8 cellular contexts compared by ENCODE assay signal in genomic region chr17:16287563-16288027, GRCh38.
DNase-seq lines count a peak whose midpoint lies in the region; ATAC-seq and TF ChIP-seq lines count a peak whose summit lies in the region.

No MANE protein-coding gene starts in this region.

- peak overlapping the region; percentile 81 for H3K27ac ChIP-seq in naive thymus-derived CD4-positive, alpha-beta T cell (ENCODE audit: low read depth, low read length)

- H3K27me3 Mint-ChIP-seq in naive thymus-derived CD4-positive, alpha-beta T cell, result no peaks in the 10 kb centered on the region

- intact Hi-C loops in naive thymus-derived CD4-positive, alpha-beta T cell (cut with micrococcal nuclease), result loop anchor here (1.0 to 10.0 kb wide), 7 partner anchors 19 to 250 kb away; partner anchors contain the start of genes TRPV2 (in 2 of the 2) and PIGL (in 1 of the 2)

- H3K4me3 ChIP-seq in AG09309 (ENCODE audit: control insufficient read depth, low read depth, low read length), result no peak overlapping the region
- peak overlapping the region; percentile 53 for H3K4me3 ChIP-seq in naive thymus-derived CD4-positive, alpha-beta T cell (ENCODE audit: low read length)

- DNase-seq in AG09309 (ENCODE audit: low read depth) (peak; percentile 52), RPMI7951 (ENCODE audit: low read depth) (peak; percentile 75), dedifferentiated amniotic fluid mesenchymal stem cell (ENCODE audit: extremely low spot score) (peak; percentile 88), activated gamma-delta T cell treated with Interleukin-2 at 50 U/mL for 16 hours (no peak), NCI-H1092 treated with DMSO at 0.1 percent for 48 hours (lab: John Stamatoyannopoulos, UW) (no peak)
- peak in 5 of 9 donors; percentile 12 to 31 (median 25) for DNase-seq in naive thymus-derived CD4-positive, alpha-beta T cell

- no peaks in the 10 kb centered on the region for H3K36me3 ChIP-seq in naive thymus-derived CD4-positive, alpha-beta T cell (ENCODE audit: control insufficient read depth in 2 of 3, insufficient read depth in 3 of 3, low read length in 3 of 3)

- no peak for TF ChIP-seq CTCF in AG09309 (IDR thresholded peaks at IDR 0.05; ENCODE audit: control insufficient read depth, insufficient read depth, low read depth, low read length, missing control alignments)

- H3K4me1 ChIP-seq in naive thymus-derived CD4-positive, alpha-beta T cell (ENCODE audit: control insufficient read depth in 2 of 2, insufficient read depth in 2 of 2, low read length in 2 of 2), result peaks cover 36 to 50% of the 10 kb centered on the region in 2 donors

- H3K4me1 Mint-ChIP-seq in naive thymus-derived CD4-positive, alpha-beta T cell, result peaks cover 45 to 69% (median 60%) of the 10 kb centered on the region in 7 donors

- peak overlapping the region; percentile 46 to 85 (median 78) for H3K4me3 Mint-ChIP-seq in naive thymus-derived CD4-positive, alpha-beta T cell

- peak overlapping the region; percentile 93 to 99 (median 97) for H3K27ac Mint-ChIP-seq in naive thymus-derived CD4-positive, alpha-beta T cell

- H3K9me3 ChIP-seq in naive thymus-derived CD4-positive, alpha-beta T cell (ENCODE audit: control insufficient read depth in 2 of 3, low read length in 3 of 3), result no peaks in the 10 kb centered on the region

- CTCF ChIA-PET in naive thymus-derived CD4-positive, alpha-beta T cell (lab: Charles Lee), result interaction anchor here (1.0 kb wide), 1 partner anchor 249 kb away, joined by 6 read pairs; no protein-coding TSS in a partner anchor

- no peaks in the 10 kb centered on the region for H3K9me3 Mint-ChIP-seq in naive thymus-derived CD4-positive, alpha-beta T cell

- peak; percentile 28 for ATAC-seq in GM21576 (IDR thresholded peaks at IDR 0.05; ENCODE audit: unreplicated experiment)
- ATAC-seq in naive thymus-derived CD4-positive, alpha-beta T cell, result peak; percentile 14
- no peak for ATAC-seq in HG03039 (IDR thresholded peaks at IDR 0.05; ENCODE audit: unreplicated experiment)

- POLR2A ChIA-PET in naive thymus-derived CD4-positive, alpha-beta T cell (lab: Charles Lee), result interaction anchor here (0.9 to 1.2 kb wide), 2 partner anchors 15 to 18 kb away, joined by 3 read pairs; no protein-coding TSS in a partner anchor

- H3K27me3 ChIP-seq in naive thymus-derived CD4-positive, alpha-beta T cell (ENCODE audit: control insufficient read depth in 2 of 2, insufficient read depth in 2 of 2, low read length in 2 of 2), result no peaks in the 10 kb centered on the region

- H3K36me3 Mint-ChIP-seq in naive thymus-derived CD4-positive, alpha-beta T cell, result peaks cover 0 to 16% (median 7%) of the 10 kb centered on the region in 5 donors

Comparison
In these comparisons a context has a peak if more than half of its experiments do, and no peak if none do; other contexts are left out.
1. DNase-seq: peak in AG09309 (single experiment), RPMI7951 (single experiment), dedifferentiated amniotic fluid mesenchymal stem cell (single experiment) and naive thymus-derived CD4-positive, alpha-beta T cell (5 of 9); none in activated gamma-delta T cell treated with Interleukin-2 at 50 U/mL for 16 hours (single experiment) and NCI-H1092 treated with DMSO at 0.1 percent for 48 hours (single experiment).